16 cellular contexts compared by ENCODE assay signal in the genomic region with DNA sequence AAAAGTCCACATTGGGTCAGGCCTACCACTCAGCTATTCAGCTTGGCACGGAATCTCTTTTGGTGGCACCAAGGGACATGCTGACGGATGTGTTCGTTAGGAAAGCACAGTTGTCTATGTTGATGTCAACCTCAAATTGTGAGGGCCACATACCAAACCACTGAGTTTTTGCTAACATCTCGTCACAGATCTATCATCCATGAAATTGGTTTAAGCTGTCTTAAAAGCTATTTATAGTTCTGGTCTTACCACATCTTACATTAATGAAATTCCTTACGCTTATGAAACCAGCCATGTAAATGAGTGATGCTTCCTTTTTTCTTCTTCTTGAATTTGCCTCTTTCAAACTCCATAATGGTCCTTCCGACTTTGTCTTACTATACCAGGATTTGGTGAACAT.
DNase-seq lines count a peak whose midpoint lies in the region; FAIRE-seq and TF ChIP-seq lines count a peak whose summit lies in the region.
"Had no signal": no experiment of that assay in that cellular context is flagged by ENCODE, and none has a peak within 500 bp of the region (broad histone marks: within the 10 kb centered on the region; RNA-seq: fewer than 3 reads in every experiment).

No MANE protein-coding gene starts in this region.

- DNase-seq in AG20443 (ENCODE audit: low spot score) (peak; percentile 84), M059J (ENCODE audit: low read depth) (peak; percentile 75), astrocyte (ENCODE audit: low read depth) (peak; percentile 90), myocyte (ENCODE audit: low read depth) (peak; percentile 74), MG63 (no peak), NCI-H748 (lab: John Stamatoyannopoulos, UW; ENCODE audit: unreplicated experiment) (no peak), G401 (ENCODE audit: low spot score) (no peak)
- no peak for DNase-seq in activated CD4-positive, alpha-beta T cell treated with anti-CD3 and anti-CD28 coated beads, Interleukin-2, amount 50 U/mL, for 1 hour
- DNase-seq: activated CD4-positive, alpha-beta T cell treated with anti-CD3 and anti-CD28 coated beads for 36 hours; adrenal gland; NCI-H1417; NCI-H446; T-helper 17 cell; thyroid gland had no signal

- no peaks in the 10 kb centered on the region for H3K36me3 ChIP-seq in astrocyte (ENCODE audit: insufficient read depth, low read length)
- H3K36me3 ChIP-seq in MG63 = no peaks in the 10 kb centered on the region
- H3K36me3 ChIP-seq: adrenal gland, thyroid gland had no signal

- peaks cover 3% of the 10 kb centered on the region for H3K4me1 ChIP-seq in astrocyte (ENCODE audit: insufficient read depth, low read length)

- H3K36me3 Mint-ChIP-seq in astrocyte (ENCODE audit: low read depth, unreplicated experiment) = no peaks in the 10 kb centered on the region

- H3K4me3 Mint-ChIP-seq in astrocyte (ENCODE audit: unreplicated experiment) = no peak overlapping the region
- H3K4me3 Mint-ChIP-seq: activated CD4-positive, alpha-beta T cell treated with anti-CD3 and anti-CD28 coated beads for 36 hours; dendritic cell treated with granulocyte-macrophage colony-stimulating factor and Interleukin-4, amounts not matched to agents 40 ng/mL and 50 ng/mL, for 4 days; T-helper 17 cell had no signal

- H2AFZ ChIP-seq in astrocyte (ENCODE audit: low read depth, low read length) = no peak overlapping the region
- H2AFZ ChIP-seq: parathyroid adenoma had no signal

- H3K27me3 ChIP-seq in astrocyte (ENCODE audit: insufficient read depth, low read length) (no peaks in the 10 kb centered on the region), MG63 (no peaks in the 10 kb centered on the region)
- H3K27me3 ChIP-seq: adrenal gland, thyroid gland had no signal

- peak overlapping the region; percentile 19 for H3K4me2 ChIP-seq in astrocyte (ENCODE audit: low read length)

- H3K9me3 ChIP-seq in astrocyte (ENCODE audit: insufficient read depth, low read depth, low read length) (no peaks in the 10 kb centered on the region), MG63 (no peaks in the 10 kb centered on the region)
- H3K9me3 ChIP-seq: adrenal gland, thyroid gland had no signal

- no peak for TF ChIP-seq CTCF in astrocyte (IDR thresholded peaks at IDR 0.05; ENCODE audit: insufficient read depth, low read depth, low read length)

- peak; percentile 70 for FAIRE-seq in astrocyte (lab: Jason Lieb, UNC)

- no peak overlapping the region for H3K27ac ChIP-seq in astrocyte (ENCODE audit: low read depth, low read length)
- H3K27ac ChIP-seq: adrenal gland, parathyroid adenoma, thyroid gland had no signal

- H3K9ac ChIP-seq in astrocyte (ENCODE audit: low read length) = no peak overlapping the region
- H3K9ac ChIP-seq: parathyroid adenoma had no signal

- no peaks in the 10 kb centered on the region for H4K20me1 ChIP-seq in astrocyte (ENCODE audit: insufficient read depth, low read length)

- no peak overlapping the region for H3K4me3 ChIP-seq in astrocyte (ENCODE audit: insufficient read depth, low read depth, low read length)
- no peak overlapping the region for H3K4me3 ChIP-seq in MG63
- H3K4me3 ChIP-seq: adrenal gland, thyroid gland had no signal

- no peaks in the 10 kb centered on the region for H3K79me2 ChIP-seq in astrocyte (ENCODE audit: insufficient read depth, low read length)
- H3K79me2 ChIP-seq: parathyroid adenoma had no signal

- H3K9me3 Mint-ChIP-seq in astrocyte (ENCODE audit: unreplicated experiment) = no peaks in the 10 kb centered on the region
- H3K9me3 Mint-ChIP-seq: dendritic cell treated with granulocyte-macrophage colony-stimulating factor and Interleukin-4, amounts not matched to agents 40 ng/mL and 50 ng/mL, for 4 days had no signal

- H3K27ac Mint-ChIP-seq in astrocyte (ENCODE audit: unreplicated experiment) = no peak overlapping the region
- H3K27ac Mint-ChIP-seq: activated CD4-positive, alpha-beta T cell treated with anti-CD3 and anti-CD28 coated beads for 36 hours; dendritic cell treated with granulocyte-macrophage colony-stimulating factor and Interleukin-4, amounts not matched to agents 40 ng/mL and 50 ng/mL, for 4 days; T-helper 17 cell had no signal

- H3K27me3 Mint-ChIP-seq in astrocyte (ENCODE audit: low read depth, unreplicated experiment) = peaks cover 1% of the 10 kb centered on the region
- H3K27me3 Mint-ChIP-seq: activated CD4-positive, alpha-beta T cell treated with anti-CD3 and anti-CD28 coated beads for 36 hours had no signal

- in situ Hi-C loops in G401 (cut with HindIII; ENCODE audit: low sequenced_read_pairs) = no loop called here

- peaks cover 15% of the 10 kb centered on the region for H3K4me1 Mint-ChIP-seq in astrocyte (ENCODE audit: low read depth, unreplicated experiment)
- H3K4me1 Mint-ChIP-seq: activated CD4-positive, alpha-beta T cell treated with anti-CD3 and anti-CD28 coated beads for 36 hours; T-helper 17 cell had no signal

Comparison
In these comparisons a context has a peak if more than half of its experiments do, and no peak if none do; other contexts are left out.
1. DNase-seq: peak in AG20443 (single experiment), M059J (single experiment), astrocyte (single experiment) and myocyte (single experiment); none in MG63 (single experiment), activated CD4-positive, alpha-beta T cell treated with anti-CD3 and anti-CD28 coated beads, Interleukin-2, amount 50 U/mL, for 1 hour (single experiment), NCI-H748 (single experiment) and G401 (single experiment).